In genomic region chr20:47278907-47279348, GRCh38 we compare ENCODE assay signal across 1 cellular context.
TF ChIP-seq lines count a peak whose summit lies in the region.

No MANE protein-coding gene starts in this region.

TF ChIP-seq in K562, 482 proteins besides CTCF, POLR2A, EP300 and RAD21 (continued from another document):
- peak in 1 of 3 experiments; percentile 54; a peak in 1 of 6 replicates for TF ChIP-seq ZBTB11 (CRISPR knock-in tag; IDR thresholded peaks at IDR 0.05)
- peak; percentile 48; the same call in 1 of the 2 replicates for TF ChIP-seq SUPT5H (IDR thresholded peaks at IDR 0.05)
- TF ChIP-seq CREBBP (IDR thresholded peaks at IDR 0.05; ENCODE audit: low read depth, low read length) = no peak
- 0 out of 2 replicates have a peak, but pooled peaks have one; percentile 16 for TF ChIP-seq ARID1B (IDR thresholded peaks at IDR 0.05)
- TF ChIP-seq JUND (IDR thresholded peaks at IDR 0.05; ENCODE audit: borderline replicate concordance, low read depth, low read length) = peak; percentile 31; the same call in 1 of the 2 replicates
- no peak for TF ChIP-seq JUND (tag; IDR thresholded peaks at IDR 0.05; ENCODE audit: borderline replicate concordance, low read depth, low read length)
- TF ChIP-seq BHLHE40 (IDR thresholded peaks at IDR 0.05; ENCODE audit: low read length) = peak; percentile 29; the same call in 1 of the 2 replicates
- peak; percentile 16; the same call in 1 of the 2 replicates for TF ChIP-seq ATF3 (IDR thresholded peaks at IDR 0.05)
- no peak for TF ChIP-seq ATF3 (CRISPR knock-in tag; conservative IDR thresholded peaks at IDR 0.05)
- no peak for TF ChIP-seq GTF2A2 (tag; IDR thresholded peaks at IDR 0.05)
- TF ChIP-seq FOXK2 (conservative IDR thresholded peaks at IDR 0.05 in 1 of 2, IDR thresholded peaks at IDR 0.05 in 1 of 2; ENCODE audit: low read depth in 2 of 2) = no peak
- peak; percentile 48; the same call in 1 of the 2 replicates for TF ChIP-seq POLR2AphosphoS5 (IDR thresholded peaks at IDR 0.05; ENCODE audit: control insufficient read depth, insufficient read depth, low read depth, low read length)
- TF ChIP-seq ZFP36 (IDR thresholded peaks at IDR 0.05; ENCODE audit: low read depth, low read length, partially characterized antibody) = no peak
